ENCODE assay signal across 9 cellular contexts in the genomic region with DNA sequence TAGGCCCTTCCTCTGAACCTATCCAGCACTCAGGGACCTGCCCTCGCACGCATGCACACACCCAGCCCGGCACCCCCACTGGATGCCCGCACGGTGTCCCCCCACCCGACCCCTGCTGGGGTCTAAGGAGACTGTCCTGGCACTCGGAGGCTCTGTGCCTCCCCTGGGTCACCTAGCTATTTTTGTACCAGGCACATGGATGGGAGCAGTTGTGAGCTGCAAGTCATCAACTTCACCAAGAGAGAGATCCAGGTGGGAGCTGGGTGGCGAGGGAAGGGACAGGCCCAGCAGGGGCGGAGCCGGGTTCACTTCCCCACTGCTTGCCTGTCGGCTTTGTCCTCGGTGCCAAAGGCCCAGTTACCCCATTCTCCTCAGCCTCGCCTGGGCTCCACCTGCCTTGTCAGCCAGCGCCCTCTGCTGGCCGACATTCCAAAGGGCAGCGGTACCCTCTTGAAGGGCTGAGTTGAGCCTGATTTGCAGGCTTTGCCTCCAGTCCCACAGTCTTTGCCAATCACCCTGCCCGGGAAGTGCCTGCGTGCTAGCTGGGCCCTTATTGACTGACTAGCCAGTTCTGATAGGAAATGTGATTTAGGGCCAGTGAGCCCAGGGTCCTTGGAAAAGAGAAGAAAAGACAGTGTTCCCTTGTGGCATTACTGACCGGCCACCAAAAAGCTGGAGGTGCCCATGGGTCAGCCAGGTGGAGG. TPM values are rescaled to one million over a fixed set of nuclear protein-coding genes. Genes with fewer than 3 reads are reported as not detected.
A peak's percentile ranks its signal among the peaks of the same experiment; 100 is the strongest.
DNase-seq lines count a peak whose midpoint lies in the region; ATAC-seq and TF ChIP-seq lines count a peak whose summit lies in the region.
"Had no signal": no experiment of that assay in that cellular context is flagged by ENCODE, and none has a peak within 500 bp of the region (broad histone marks: within the 10 kb centered on the region; RNA-seq: fewer than 3 reads in every experiment).

No MANE protein-coding gene starts in this region.

- H3K9ac ChIP-seq in MM.1S (ENCODE audit: low read length) = no peak overlapping the region

- H3K4me2 ChIP-seq in MM.1S (ENCODE audit: low read depth, low read length) = peak overlapping the region; percentile 12; the same call in 1 of the 2 replicates

- no peaks in the 10 kb centered on the region for H3K4me1 Mint-ChIP-seq in activated T-helper 17 cell treated with anti-CD3 and anti-CD28 coated beads, Interleukin-2, amount 50 U/mL, for 72 hours

- H3K4me3 Mint-ChIP-seq in activated T-helper 17 cell treated with anti-CD3 and anti-CD28 coated beads, Interleukin-2, amount 50 U/mL, for 72 hours = no peak overlapping the region

- DNase-seq in GF-D8 (lab: John Stamatoyannopoulos, UW) (peak; percentile 79), HCEC 1CT (peak; percentile 83), MM.1S (peak; percentile 83), SHP77 (lab: John Stamatoyannopoulos, UW) (peak; percentile 69 to 85), foreskin fibroblast (peak; percentile 86 to 97), nucleus accumbens (lab: John Stamatoyannopoulos, UW) (peak; percentile 17 to 93 (median 76)), testis (peak; percentile 92)

- H3K27me3 ChIP-seq in MM.1S (replicated peaks; ENCODE audit: insufficient read depth, low read length) = peaks cover 6% of the 10 kb centered on the region; the same call in 1 of the 2 replicates
- H3K27me3 ChIP-seq in testis = no peaks in the 10 kb centered on the region

- H3K27ac ChIP-seq in MM.1S (ENCODE audit: low read length) (no peak overlapping the region), testis (no peak overlapping the region)

- H3K79me2 ChIP-seq in MM.1S (ENCODE audit: low read length) = no peaks in the 10 kb centered on the region

- no peaks in the 10 kb centered on the region for H3K36me3 ChIP-seq in MM.1S (replicated peaks; ENCODE audit: insufficient read depth, low read length)
- H3K36me3 ChIP-seq in testis (ENCODE audit: low read depth, missing control alignments) = no peaks in the 10 kb centered on the region

- no peaks in the 10 kb centered on the region for H3K9me3 Mint-ChIP-seq in activated T-helper 17 cell treated with anti-CD3 and anti-CD28 coated beads, Interleukin-2, amount 50 U/mL, for 72 hours

- H3K36me3 Mint-ChIP-seq in activated T-helper 17 cell treated with anti-CD3 and anti-CD28 coated beads, Interleukin-2, amount 50 U/mL, for 72 hours (ENCODE audit: low read depth) = no peaks in the 10 kb centered on the region

- peak overlapping the region; percentile 20; the same call in 1 of the 2 replicates for H2AFZ ChIP-seq in MM.1S (ENCODE audit: low read length)

- TF ChIP-seq CTCF in MM.1S (IDR thresholded peaks at IDR 0.05; ENCODE audit: low read length) (peak; percentile 98), foreskin fibroblast (IDR thresholded peaks at IDR 0.05; ENCODE audit: low read depth, low read length) (peak; percentile 91), testis (IDR thresholded peaks at IDR 0.05) (peak; percentile 81 to 92 (median 89))

- no peaks in the 10 kb centered on the region for H3K27me3 Mint-ChIP-seq in activated T-helper 17 cell treated with anti-CD3 and anti-CD28 coated beads, Interleukin-2, amount 50 U/mL, for 72 hours

- WGBS in testis, 2 donors = 44 to 60% methylated on average over 7 to 19 of the region's 19 CpGs

- H3K9me2 ChIP-seq in MM.1S (replicated peaks; ENCODE audit: insufficient read depth, low read length) = no peaks in the 10 kb centered on the region

- H3K4me3 ChIP-seq in MM.1S (ENCODE audit: low read length) (no peak overlapping the region), foreskin fibroblast (ENCODE audit: low read depth in 1 of 2, low read length in 2 of 2) (no peak overlapping the region), testis (no peak overlapping the region)

- H3F3A ChIP-seq in MM.1S (ENCODE audit: insufficient read depth, low read length) = no peaks in the 10 kb centered on the region

- intact Hi-C loops in testis (cut with DNase I; ENCODE audit: low total_unique reads) = loop anchor here (10.0 kb wide), 1 partner anchor 102 kb away; no protein-coding TSS in a partner anchor

- H3K27ac Mint-ChIP-seq in activated T-helper 17 cell treated with anti-CD3 and anti-CD28 coated beads, Interleukin-2, amount 50 U/mL, for 72 hours = no peak overlapping the region

- H3K4me1 ChIP-seq in MM.1S (ENCODE audit: low read length) = no peaks in the 10 kb centered on the region
- H3K4me1 ChIP-seq in testis = no peaks in the 10 kb centered on the region

- H3K9me3 ChIP-seq in MM.1S (replicated peaks; ENCODE audit: insufficient read depth, low read length) = no peaks in the 10 kb centered on the region
- no peaks in the 10 kb centered on the region for H3K9me3 ChIP-seq in testis

- H4K20me1 ChIP-seq in MM.1S (ENCODE audit: insufficient read depth, low read length) = no peaks in the 10 kb centered on the region

- ATAC-seq in activated T-helper 17 cell treated with anti-CD3 and anti-CD28 coated beads, Interleukin-2, amount 50 U/mL, for 72 hours (replicated peaks) = peak; percentile 97

- no peak for TF ChIP-seq POLR2A in testis (IDR thresholded peaks at IDR 0.05)

RNA-seq across cellular contexts. Expression of gene NT5DC4, which starts 5.8 kb away (rescaled TPM):
- not detected for total RNA-seq in activated T-helper 17 cell treated with anti-CD3 and anti-CD28 coated beads, Interleukin-2, amount 50 U/mL, for 72 hours
- total RNA-seq in testis = 1 to 10 TPM; 2.8 to 2.9 TPM
- 4.2 TPM for polyA plus RNA-seq in testis (ENCODE audit: insufficient read depth, low read depth, low replicate concordance)
- total RNA-seq: urinary bladder had no signal
- polyA plus RNA-seq: urinary bladder had no signal

RNA-seq across cellular contexts. Expression of gene CKAP2L, which starts 37.8 kb away (rescaled TPM):
- total RNA-seq in activated T-helper 17 cell treated with anti-CD3 and anti-CD28 coated beads, Interleukin-2, amount 50 U/mL, for 72 hours = 10 to 100 TPM; 31.4 to 35.8 TPM
- 10 to 100 TPM in 1 of 2 donors, 1 to 10 TPM in 1; 7.1 to 11.0 TPM for total RNA-seq in testis
- 9.5 TPM for polyA plus RNA-seq in testis (ENCODE audit: insufficient read depth, low read depth, low replicate concordance)

RNA-seq across cellular contexts. Expression of gene IL1A, which starts 57.7 kb away (rescaled TPM):
- total RNA-seq in activated T-helper 17 cell treated with anti-CD3 and anti-CD28 coated beads, Interleukin-2, amount 50 U/mL, for 72 hours = 10 to 100 TPM in 1 of 2 donors, 1 to 10 TPM in 1; 4.3 to 27.1 TPM
- 10 to 100 TPM; 21.4 to 36.5 TPM for total RNA-seq in testis
- polyA plus RNA-seq in testis (ENCODE audit: insufficient read depth, low read depth, low replicate concordance) = 15.8 TPM
